In the genomic region with DNA sequence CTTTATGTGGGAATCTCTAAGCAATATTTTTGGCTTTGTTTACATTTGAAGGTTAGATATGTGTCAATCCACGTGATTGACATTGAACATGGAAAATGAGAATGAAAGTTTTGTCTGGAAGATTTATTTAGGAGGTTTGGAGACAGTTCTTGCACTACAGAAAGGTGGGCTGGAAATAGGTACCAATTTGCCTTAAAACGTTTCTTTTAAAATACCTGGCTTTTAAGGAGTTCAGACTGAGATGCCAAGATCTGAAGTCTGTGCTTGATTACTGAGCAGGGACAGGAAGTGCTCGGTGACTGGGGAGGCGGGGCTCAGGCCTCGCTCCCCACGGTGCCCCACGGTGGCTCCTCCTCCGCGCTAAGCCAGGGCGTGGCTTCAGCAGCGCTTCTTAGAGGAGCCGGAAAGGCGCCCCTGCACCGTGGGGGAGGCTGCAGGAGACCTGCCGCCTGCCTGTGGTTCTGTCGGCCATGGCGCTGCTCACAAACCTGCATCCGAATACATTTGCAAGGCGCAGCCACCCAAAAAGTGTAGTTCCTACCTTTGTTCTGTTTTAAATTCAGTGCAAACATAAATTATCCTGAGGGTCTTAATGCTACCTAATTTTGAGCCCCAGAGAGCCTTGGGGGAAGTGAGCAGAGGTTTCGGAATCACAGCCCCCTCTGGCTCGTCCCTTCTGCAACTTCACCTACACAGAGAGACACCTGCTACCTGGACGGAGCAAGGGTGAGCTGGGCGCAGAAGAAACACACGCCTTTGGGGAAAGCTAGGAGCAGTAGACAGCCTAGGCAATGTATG, we compare ENCODE assay signal across 8 cellular contexts. TPM values are rescaled to one million over a fixed set of nuclear protein-coding genes. Genes with fewer than 3 reads are reported as not detected.
DNase-seq lines count a peak whose midpoint lies in the region; ATAC-seq and TF ChIP-seq lines count a peak whose summit lies in the region.

No MANE protein-coding gene starts in this region.

- peaks cover 20% of the 10 kb centered on the region; the same call in 1 of the 2 replicates for H3F3A ChIP-seq in PC-9 (ENCODE audit: insufficient read depth, low read depth)

- no peak overlapping the region for H2AFZ ChIP-seq in PC-9

- peak; percentile 32 for ATAC-seq in GM21367 (IDR thresholded peaks at IDR 0.05; ENCODE audit: unreplicated experiment)

- BruUV-seq in PC-9 (replicated peaks; lab: Mats Ljungman, UMichigan): no TSS peak

- no peaks in the 10 kb centered on the region for H3K9me3 Mint-ChIP-seq in activated T-cell treated with anti-CD3 and anti-CD28 coated beads, Interleukin-2, amount 50 U/mL, for 24 hours

- H3K4me1 ChIP-seq in PC-9 (replicated peaks; ENCODE audit: insufficient read depth): peaks cover 36% of the 10 kb centered on the region
- peaks cover 33 to 72% (median 34%) of the 10 kb centered on the region in 3 donors for H3K4me1 ChIP-seq in esophagus squamous epithelium

- intact Hi-C loops in PC-9 (cut with micrococcal nuclease; ENCODE audit: unreplicated experiment) (loop anchor here (1.0 to 10.0 kb wide), 8 partner anchors 49 to 800 kb away; a partner anchor contains a TSS), esophagus squamous epithelium (cut with DNase I) (loop anchor here (5.0 to 10.0 kb wide), 2 partner anchors 158 to 350 kb away; a partner anchor contains a TSS)

- H3K27me3 Mint-ChIP-seq in activated T-cell treated with anti-CD3 and anti-CD28 coated beads, Interleukin-2, amount 50 U/mL, for 24 hours: no peaks in the 10 kb centered on the region

- H4K20me1 ChIP-seq in PC-9 (ENCODE audit: insufficient read depth): no peaks in the 10 kb centered on the region

- peak overlapping the region; percentile 86 for H3K4me3 Mint-ChIP-seq in activated T-cell treated with anti-CD3 and anti-CD28 coated beads, Interleukin-2, amount 50 U/mL, for 24 hours

- DNase-seq in CMK (ENCODE audit: low read depth): peak; percentile 82
- DNase-seq in HuH-7.5 (ENCODE audit: low spot score): peak; percentile 92
- peak; percentile 78 to 92 for DNase-seq in PC-9
- peak; percentile 96 for DNase-seq in activated T-cell treated with anti-CD3 and anti-CD28 coated beads, Interleukin-2, amount 50 U/mL, for 24 hours
- DNase-seq in esophagus squamous epithelium (lab: John Stamatoyannopoulos, UW): peak; percentile 53
- peak; percentile 50 for DNase-seq in myocyte (ENCODE audit: low read depth)
- peak; percentile 94 to 95 for DNase-seq in stimulated activated CD8-positive, alpha-beta memory T cell treated with anti-CD3 and anti-CD28 coated beads, Interleukin-7, amount 100 ng/mL, for 48 hours (ENCODE audit: extremely low read depth in 1 of 2, low read depth in 1 of 2)

- H3K36me3 Mint-ChIP-seq in activated T-cell treated with anti-CD3 and anti-CD28 coated beads, Interleukin-2, amount 50 U/mL, for 24 hours (ENCODE audit: low read depth): peaks cover 77% of the 10 kb centered on the region

- H3K27me3 ChIP-seq in PC-9 (ENCODE audit: insufficient read depth, low read depth): no peaks in the 10 kb centered on the region
- no peaks in the 10 kb centered on the region for H3K27me3 ChIP-seq in esophagus squamous epithelium

- H3K36me3 ChIP-seq in PC-9 (ENCODE audit: low read depth) (no peaks in the 10 kb centered on the region), esophagus squamous epithelium (peaks cover 11 to 25% (median 16%) of the 10 kb centered on the region in 3 donors)

- no peaks in the 10 kb centered on the region for H3K9me2 ChIP-seq in PC-9 (ENCODE audit: insufficient read depth)

- H3K4me2 ChIP-seq in PC-9: peak overlapping the region; percentile 79

- TF ChIP-seq CTCF in PC-9 (conservative IDR thresholded peaks at IDR 0.05) (no peak), esophagus squamous epithelium (IDR thresholded peaks at IDR 0.05) (no peak)

- no peaks in the 10 kb centered on the region for H3K79me2 ChIP-seq in PC-9 (ENCODE audit: low read depth)

- peaks cover 53% of the 10 kb centered on the region for H3K4me1 Mint-ChIP-seq in activated T-cell treated with anti-CD3 and anti-CD28 coated beads, Interleukin-2, amount 50 U/mL, for 24 hours (ENCODE audit: low read depth)

- WGBS in esophagus squamous epithelium, 2 donors: 2% methylated on average over 15 to 23 of the region's 24 CpGs

- POLR2A ChIA-PET in PC-9 (lab: Charles Lee; ENCODE audit: unreplicated experiment): no interaction called here

- peak overlapping the region; percentile 100 for H3K27ac Mint-ChIP-seq in activated T-cell treated with anti-CD3 and anti-CD28 coated beads, Interleukin-2, amount 50 U/mL, for 24 hours

- H3K27ac ChIP-seq in PC-9 (no peak overlapping the region), esophagus squamous epithelium (peak overlapping the region; percentile 85 to 95 (median 95))

- CTCF ChIA-PET in PC-9 (lab: Charles Lee): interaction anchor here (0.5 to 0.6 kb wide), 2 partner anchors 8 to 243 kb away, joined by 3 read pairs; no protein-coding TSS in a partner anchor

- TF ChIP-seq POLR2A in esophagus squamous epithelium (IDR thresholded peaks at IDR 0.05): peak in 2 of 4 donors; percentile 49 to 84

- H3K4me3 ChIP-seq in PC-9 (peak overlapping the region; percentile 48; the same call in 1 of the 2 replicates), esophagus squamous epithelium (peak overlapping the region; percentile 23 to 65 (median 50))

- no peaks in the 10 kb centered on the region for H3K9me3 ChIP-seq in PC-9 (ENCODE audit: insufficient read depth, low read depth)
- no peaks in the 10 kb centered on the region for H3K9me3 ChIP-seq in esophagus squamous epithelium

RNA-seq across cellular contexts. Expression of a gene that starts 49.2 kb away (rescaled TPM):
- 22.1 and 27.8 TPM in 2 replicates for total RNA-seq in PC-9 (2021)
- 10 to 100 TPM; 12.3 to 19.7 (median 13.6) TPM for total RNA-seq in esophagus squamous epithelium
- total RNA-seq in myocyte: 11.8 and 15.7 TPM in 2 replicates
- polyA plus RNA-seq in myocyte (2012): 16.8 TPM

RNA-seq across cellular contexts. Expression of a gene that starts 49.3 kb away (rescaled TPM):
- total RNA-seq in PC-9 (2021) (39.2 and 51.7 TPM in 2 replicates), esophagus squamous epithelium (10 to 100 TPM; 31.2 to 92.3 (median 51.5) TPM), myocyte (48.0 and 76.9 TPM in 2 replicates)
- 57.7 TPM for polyA plus RNA-seq in myocyte (2012)
